14 cellular contexts compared by ENCODE assay signal in the genomic region with DNA sequence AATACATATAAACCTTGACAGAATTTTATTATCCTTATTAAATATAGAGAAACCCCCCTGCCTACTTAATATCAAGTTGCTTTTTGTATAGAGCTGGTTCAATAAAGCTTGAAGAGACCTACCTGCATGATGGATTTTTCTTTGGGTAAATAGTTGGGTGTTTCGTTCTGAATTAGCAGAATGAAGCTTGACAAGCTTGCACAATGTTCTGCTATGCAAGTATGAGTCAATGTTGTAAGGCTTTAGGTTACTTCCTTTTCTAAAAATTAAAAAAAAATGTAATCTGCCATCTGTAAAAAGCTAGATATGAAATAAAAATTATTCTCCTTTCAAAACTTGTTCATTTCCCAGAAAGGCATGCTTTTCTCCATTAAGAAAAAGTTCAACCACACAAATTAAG.
DNase-seq lines count a peak whose midpoint lies in the region; ATAC-seq and TF ChIP-seq lines count a peak whose summit lies in the region.
"Had no signal": no experiment of that assay in that cellular context is flagged by ENCODE, and none has a peak within 500 bp of the region (broad histone marks: within the 10 kb centered on the region; RNA-seq: fewer than 3 reads in every experiment).

No MANE protein-coding gene starts in this region.

- ATAC-seq in CD8-positive, alpha-beta T cell: no peak

- TF ChIP-seq POLR2A in sigmoid colon (IDR thresholded peaks at IDR 0.05): no peak

- TF ChIP-seq EP300 in sigmoid colon (IDR thresholded peaks at IDR 0.05): no peak

- 63 to 72% methylated on average over 1 of the region's 1 CpG for WGBS in sigmoid colon, 2 donors

- H3K27ac ChIP-seq in sigmoid colon: no peak overlapping the region
- H3K27ac ChIP-seq in CD8-positive, alpha-beta T cell (ENCODE audit: low read depth, low read length): no peak overlapping the region
- H3K27ac ChIP-seq in brain microvascular endothelial cell: no peak overlapping the region
- H3K27ac ChIP-seq: RWPE1 had no signal

- H3K27me3 ChIP-seq in sigmoid colon (no peaks in the 10 kb centered on the region), brain microvascular endothelial cell (replicated peaks) (no peaks in the 10 kb centered on the region)
- H3K27me3 ChIP-seq in CD8-positive, alpha-beta T cell (ENCODE audit: insufficient read depth, low read length): no peaks in the 10 kb centered on the region

- H3K9me3 Mint-ChIP-seq in CD8-positive, alpha-beta T cell: peaks cover 28% of the 10 kb centered on the region

- intact Hi-C loops in sigmoid colon (cut with DNase I): no loop called here
- intact Hi-C loops in CD8-positive, alpha-beta T cell (cut with DNase I, micrococcal nuclease): no loop called here

- H3K36me3 Mint-ChIP-seq in CD8-positive, alpha-beta T cell: no peaks in the 10 kb centered on the region
- H3K36me3 Mint-ChIP-seq: CD4-positive, CD25-positive, alpha-beta regulatory T cell had no signal

- no peaks in the 10 kb centered on the region for H3K4me1 Mint-ChIP-seq in CD8-positive, alpha-beta T cell (ENCODE audit: low read depth)
- H3K4me1 Mint-ChIP-seq: CD4-positive, CD25-positive, alpha-beta regulatory T cell had no signal

- no peaks in the 10 kb centered on the region for H3K4me1 ChIP-seq in sigmoid colon
- no peaks in the 10 kb centered on the region for H3K4me1 ChIP-seq in CD8-positive, alpha-beta T cell (ENCODE audit: insufficient read depth, low read length)

- no peak overlapping the region for H3K27ac Mint-ChIP-seq in CD8-positive, alpha-beta T cell
- H3K27ac Mint-ChIP-seq: CD4-positive, CD25-positive, alpha-beta regulatory T cell had no signal

- DNase-seq in HPDE6-E6E7 (ENCODE audit: extremely low spot score) (peak; percentile 32), MV-4-11 (lab: John Stamatoyannopoulos, UW) (peak; percentile 67), SIG-M5 treated with dmso at 0.1 percent for 504 hours (lab: John Stamatoyannopoulos, UW; ENCODE audit: unreplicated experiment) (peak; percentile 66), fibroblast of peridontal ligament (ENCODE audit: extremely low read depth) (peak; percentile 6), sigmoid colon (no peak), brain microvascular endothelial cell (no peak), activated gamma-delta T cell treated with Interleukin-2 at 50 U/mL for 16 hours (no peak)
- no peak for DNase-seq in CD8-positive, alpha-beta T cell
- DNase-seq: Calu3; CD4-positive, CD25-positive, alpha-beta regulatory T cell; NCI-H1092 treated with DMSO at 0.1 percent for 48 hours; NCI-H1694 treated with DMSO at 0.1 percent for 48 hours; NCI-H82 had no signal

- TF ChIP-seq CTCF in sigmoid colon (IDR thresholded peaks at IDR 0.05) (no peak), brain microvascular endothelial cell (IDR thresholded peaks at IDR 0.05; ENCODE audit: low read depth, low read length, missing control alignments) (no peak)
- no peak for TF ChIP-seq CTCF in CD8-positive, alpha-beta T cell (IDR thresholded peaks at IDR 0.05)

- CTCF ChIA-PET in CD8-positive, alpha-beta T cell (lab: Charles Lee): no interaction called here

- no peak overlapping the region for H3K4me3 Mint-ChIP-seq in CD8-positive, alpha-beta T cell
- H3K4me3 Mint-ChIP-seq: CD4-positive, CD25-positive, alpha-beta regulatory T cell had no signal

- no peak overlapping the region for H3K4me3 ChIP-seq in sigmoid colon
- no peak overlapping the region for H3K4me3 ChIP-seq in CD8-positive, alpha-beta T cell (ENCODE audit: low read depth, low read length)
- no peak overlapping the region for H3K4me3 ChIP-seq in brain microvascular endothelial cell (ENCODE audit: low read depth, low read length)

- no peaks in the 10 kb centered on the region for H3K9me3 ChIP-seq in sigmoid colon
- H3K9me3 ChIP-seq in CD8-positive, alpha-beta T cell (ENCODE audit: low read length): no peaks in the 10 kb centered on the region

- H3K36me3 ChIP-seq in sigmoid colon: no peaks in the 10 kb centered on the region
- no peaks in the 10 kb centered on the region for H3K36me3 ChIP-seq in CD8-positive, alpha-beta T cell (ENCODE audit: insufficient read depth, low read length)
- H3K36me3 ChIP-seq in brain microvascular endothelial cell (replicated peaks): no peaks in the 10 kb centered on the region

- no peaks in the 10 kb centered on the region for H3K27me3 Mint-ChIP-seq in CD8-positive, alpha-beta T cell (ENCODE audit: low read depth)
- H3K27me3 Mint-ChIP-seq: CD4-positive, CD25-positive, alpha-beta regulatory T cell had no signal

- in situ Hi-C loops in brain microvascular endothelial cell (cut with HindIII; ENCODE audit: low pct_ligation_motif_present, low sequenced_read_pairs): no loop called here

- POLR2A ChIA-PET in CD8-positive, alpha-beta T cell (lab: Charles Lee): no interaction called here

Comparison
In these comparisons a context has a peak if more than half of its experiments do, and no peak if none do; other contexts are left out.
1. DNase-seq: peak in HPDE6-E6E7 (single experiment), MV-4-11 (single experiment), SIG-M5 treated with dmso at 0.1 percent for 504 hours (single experiment) and fibroblast of peridontal ligament (single experiment); none in sigmoid colon (single experiment), CD8-positive, alpha-beta T cell (0 of 7), brain microvascular endothelial cell (single experiment) and activated gamma-delta T cell treated with Interleukin-2 at 50 U/mL for 16 hours (single experiment).